ENCODE assay signal across 34 cellular contexts in genomic region chr2:119469131-119469530, GRCh38. TPM values are rescaled to one million over a fixed set of nuclear protein-coding genes. Genes with fewer than 3 reads are reported as not detected.
"Had no signal": no experiment of that assay in that cellular context is flagged by ENCODE, and none has a peak within 500 bp of the region (broad histone marks: within the 10 kb centered on the region; RNA-seq: fewer than 3 reads in every experiment).

No MANE protein-coding gene starts in this region.

- DNase-seq: dermis blood vessel endothelial cell; effector memory CD4-positive, alpha-beta T cell; left cardiac atrium; left lung; mesendoderm; natural killer cell; occipital lobe; pancreas; stimulated activated CD4-positive, alpha-beta T cell treated with anti-CD3 and anti-CD28 coated beads, Interleukin-2, amount 100 ng/mL, for 24 hours; stimulated activated CD4-positive, alpha-beta T cell treated with anti-CD3 and anti-CD28 coated beads, Interleukin-4, amount 100 ng/mL, for 24 hours; stimulated activated naive CD4-positive, alpha-beta T cell treated with Interleukin-2 at 50 U/mL for 16 hours; stomach; testis; uterus had no signal

- H3K36me3 ChIP-seq: esophagus muscularis mucosa, gastroesophageal sphincter, heart left ventricle, left lung, pancreas, sigmoid colon, stomach, tibial nerve, upper lobe of left lung, uterus had no signal

- H3K9me3 ChIP-seq: esophagus muscularis mucosa, gastroesophageal sphincter, heart left ventricle, left lung, pancreas, sigmoid colon, stomach, testis, tibial nerve, upper lobe of left lung, uterus had no signal

- H3K4me3 ChIP-seq: coronary artery, esophagus muscularis mucosa, gastroesophageal sphincter, heart left ventricle, hepatocyte, left lung, pancreas, sigmoid colon, stomach, testis, tibial nerve, upper lobe of left lung, uterus had no signal

- H3K79me2 ChIP-seq: hepatocyte had no signal

- ATAC-seq: foreskin keratinocyte; left cardiac atrium; natural killer cell; stimulated activated effector memory CD8-positive, alpha-beta T cell treated with anti-CD3 and anti-CD28 coated beads, Interleukin-12 subunit alpha, Interleukin-12 subunit beta, amount 100 ng/mL, for 72 hours had no signal

- H3K27ac ChIP-seq: esophagus muscularis mucosa, foreskin keratinocyte, gastroesophageal sphincter, heart left ventricle, hepatocyte, pancreas, sigmoid colon, stomach, testis, tibial nerve, upper lobe of left lung, uterus had no signal

- H3K4me2 ChIP-seq: hepatocyte had no signal

- H3K27me3 ChIP-seq: esophagus muscularis mucosa, gastroesophageal sphincter, heart left ventricle, hepatocyte, left lung, pancreas, sigmoid colon, stomach, testis, tibial nerve, upper lobe of left lung, uterus had no signal

- H3K4me1 ChIP-seq: foreskin keratinocyte, pancreas, sigmoid colon, tibial nerve, uterus had no signal

- H2AFZ ChIP-seq: hepatocyte had no signal

RNA-seq across cellular contexts. Expression of gene TMEM37, which starts 37.5 kb away (rescaled TPM):
- total RNA-seq: kidney epithelial cell, myocyte, natural killer cell, occipital lobe had no signal
- polyA plus RNA-seq: neural cell had no signal

RNA-seq across cellular contexts. Expression of gene SCTR, which starts 55.2 kb away (rescaled TPM):
- total RNA-seq: dermis blood vessel endothelial cell, endothelial cell of umbilical vein, epithelial cell of proximal tubule, esophagus muscularis mucosa, fibroblast of lung, foreskin keratinocyte, kidney epithelial cell, lower leg skin, lung microvascular endothelial cell, myocyte, natural killer cell, sigmoid colon, skeletal muscle tissue, subcutaneous adipose tissue, tibial nerve, uterus had no signal
- polyA plus RNA-seq: endothelial cell of umbilical vein, fibroblast of lung, foreskin keratinocyte had no signal
